ENCODE assay signal across 1 cellular context in genomic region chr16:2026461-2027023, GRCh38.
A peak's percentile ranks its signal among the peaks of the same experiment; 100 is the strongest.
TF ChIP-seq lines count a peak whose summit lies in the region.

Gene NHERF2, plus strand, starts transcription at chr16:2026902. Its CDS starts 104 bp downstream, at chr16:2027006.

TF ChIP-seq in K562, 482 proteins besides CTCF, POLR2A, EP300 and RAD21 (continued from another document):
- TF ChIP-seq HDAC6 (IDR thresholded peaks at IDR 0.05; ENCODE audit: low read depth, low read length) (no peak), ZFX (CRISPR knock-in tag; IDR thresholded peaks at IDR 0.05) (peak; percentile 29; the same call in 1 of the 2 replicates), ZKSCAN8 (CRISPR knock-in tag; IDR thresholded peaks at IDR 0.05) (peak; percentile 98)
